In genomic region chr11:64206457-64207246, GRCh38 we compare ENCODE assay signal across 8 cellular contexts. TPM values are rescaled to one million over a fixed set of nuclear protein-coding genes. Genes with fewer than 3 reads are reported as not detected.
DNase-seq lines count a peak whose midpoint lies in the region; FAIRE-seq and TF ChIP-seq lines count a peak whose summit lies in the region.

Gene FERMT3 (plus strand): TSS chr11:64206721. CDS start chr11:64207365, 644 bp downstream.

- peak within 1 kb of the TSS; percentile 4 to 61 for H3K9ac ChIP-seq in kidney (ENCODE audit: low read length in 2 of 2)

- peak within 1 kb of the TSS; percentile 30 to 46 for H3K4me3 ChIP-seq in kidney (ENCODE audit: low read length in 2 of 2)

- intact Hi-C loops in kidney (cut with DNase I): no loop called here

- no peaks in the 10 kb centered on the region for H3K9me3 ChIP-seq in kidney (ENCODE audit: control insufficient read depth in 1 of 2, low read length in 2 of 2)

- H3K36me3 ChIP-seq in kidney (ENCODE audit: control insufficient read depth in 1 of 2, insufficient read depth in 2 of 2, low read length in 2 of 2): peaks cover 15 to 26% of the 10 kb centered on the region in 2 donors

- peak within 1 kb of the TSS; percentile 88 to 90 for H3K27ac ChIP-seq in kidney (ENCODE audit: low read depth in 2 of 2, low read length in 2 of 2)

- peak; percentile 68 for DNase-seq in GM19239 (ENCODE audit: insufficient read length, low spot score)
- DNase-seq in RPMI8226: peak; percentile 32
- DNase-seq in activated gamma-delta T cell treated with Interleukin-2 at 50 U/mL for 16 hours: peak; percentile 66
- peak; percentile 90 for DNase-seq in kidney
- peak; percentile 63 to 72 for DNase-seq in stimulated activated CD4-positive, alpha-beta T cell treated with anti-CD3 and anti-CD28 coated beads, Interleukin-4, amount 100 ng/mL, for 48 hours (ENCODE audit: low read depth in 2 of 2)
- no peak for DNase-seq in NCI-H748 (lab: John Stamatoyannopoulos, UW; ENCODE audit: unreplicated experiment)
- no peak for DNase-seq in NCI-H345 treated with DMSO at 0.1 percent for 48 hours (lab: John Stamatoyannopoulos, UW; ENCODE audit: unreplicated experiment)
- DNase-seq in NCI-H1694 treated with DMSO at 0.1 percent for 48 hours (lab: John Stamatoyannopoulos, UW): no peak

- TF ChIP-seq CTCF in kidney (IDR thresholded peaks at IDR 0.05; ENCODE audit: borderline replicate concordance, extremely low read depth, insufficient read depth): no peak

- H3K4me1 ChIP-seq in kidney (ENCODE audit: control insufficient read depth in 1 of 2, insufficient read depth in 1 of 2, low read depth in 1 of 2, low read length in 2 of 2): peaks cover 0 to 5% of the 10 kb centered on the region in 2 donors

- FAIRE-seq in GM19239 (lab: Jason Lieb, UNC) (peak; percentile 89), kidney (lab: Jason Lieb, UNC) (no peak)

RNA-seq across cellular contexts. Expression of gene FERMT3, which starts in this region (rescaled TPM):
- 36.3 TPM for total RNA-seq in kidney
- 11.8 TPM for polyA plus RNA-seq in kidney (ENCODE audit: insufficient read depth, low read depth, low replicate concordance)

Comparison
In these comparisons a context has a peak if more than half of its experiments do, and no peak if none do; other contexts are left out.
1. DNase-seq: peak in GM19239 (single experiment), RPMI8226 (single experiment), activated gamma-delta T cell treated with Interleukin-2 at 50 U/mL for 16 hours (single experiment), kidney (single experiment) and stimulated activated CD4-positive, alpha-beta T cell treated with anti-CD3 and anti-CD28 coated beads, Interleukin-4, amount 100 ng/mL, for 48 hours (2 of 2); none in NCI-H748 (single experiment), NCI-H345 treated with DMSO at 0.1 percent for 48 hours (single experiment) and NCI-H1694 treated with DMSO at 0.1 percent for 48 hours (single experiment).